Comparison of ENCODE assay signal across 28 cellular contexts in genomic region chr17:37802061-37802460, GRCh38. TPM values are rescaled to one million over a fixed set of nuclear protein-coding genes. Genes with fewer than 3 reads are reported as not detected.
"Had no signal": no experiment of that assay in that cellular context is flagged by ENCODE, and none has a peak within 500 bp of the region (broad histone marks: within the 10 kb centered on the region; RNA-seq: fewer than 3 reads in every experiment).

No MANE protein-coding gene starts in this region.

- H3K9ac ChIP-seq: neural progenitor cell had no signal

- H3K9me3 ChIP-seq: lower lobe of right lung, right lobe of liver, stomach, suprapubic skin had no signal

- H3K36me3 Mint-ChIP-seq: brain; naive thymus-derived CD4-positive, alpha-beta T cell; neural progenitor cell; stimulated activated effector memory CD8-positive, alpha-beta T cell treated with anti-CD3 and anti-CD28 coated beads, Interleukin-12 subunit alpha, Interleukin-12 subunit beta, amount 100 ng/mL, for 72 hours had no signal

- H3K4me1 ChIP-seq: lower lobe of right lung had no signal

- ATAC-seq: activated naive CD8-positive, alpha-beta T cell treated with anti-CD3 and anti-CD28 coated beads, Interleukin-2, amount 50 U/mL, for 24 hours; naive thymus-derived CD4-positive, alpha-beta T cell; stimulated activated effector memory CD8-positive, alpha-beta T cell treated with anti-CD3 and anti-CD28 coated beads, Interleukin-12 subunit alpha, Interleukin-12 subunit beta, amount 100 ng/mL, for 72 hours had no signal

- H3K4me3 Mint-ChIP-seq: activated naive CD8-positive, alpha-beta T cell treated with anti-CD3 and anti-CD28 coated beads, Interleukin-2, amount 50 U/mL, for 24 hours; activated T-helper 1 cell treated with anti-CD3 and anti-CD28 coated beads, Interleukin-12 subunit alpha, Interleukin-12 subunit beta, Interleukin-2, Interleukin-4 antibody, amounts not matched to agents 30 ng/mL and 10 ng/mL and 1 ng/mL, durations not matched to agents 14 hours and 24 hours and 36 hours; brain; dendritic cell treated with granulocyte-macrophage colony-stimulating factor and Interleukin-4, amounts not matched to agents 40 ng/mL and 50 ng/mL, for 4 days; naive thymus-derived CD4-positive, alpha-beta T cell; neural progenitor cell; stimulated activated effector memory CD8-positive, alpha-beta T cell treated with anti-CD3 and anti-CD28 coated beads, Interleukin-12 subunit alpha, Interleukin-12 subunit beta, amount 100 ng/mL, for 72 hours had no signal

- H3K27ac ChIP-seq: lower lobe of right lung, neural progenitor cell, stomach, suprapubic skin, tibial nerve had no signal

- DNase-seq: activated CD4-positive, alpha-beta T cell treated with anti-CD3 and anti-CD28 coated beads for 4 hours; activated CD4-positive, alpha-beta T cell treated with anti-CD3 and anti-CD28 coated beads, Interleukin-2, amount 50 U/mL, for 48 hours; activated CD4-positive, CD25-positive, alpha-beta regulatory T cell; activated gamma-delta T cell; activated naive CD4-positive, alpha-beta T cell treated with anti-CD3 and anti-CD28 coated beads, Interleukin-2, amount 50 U/mL, for 16 hours; activated naive CD8-positive, alpha-beta T cell treated with anti-CD3 and anti-CD28 coated beads, Interleukin-2, amount 50 U/mL, for 24 hours; effector CD4-positive, alpha-beta T cell; erythroblast; islet precursor cell; lower lobe of right lung; naive thymus-derived CD4-positive, alpha-beta T cell; posterior cingulate gyrus; small intestine; stimulated activated CD4-positive, alpha-beta T cell treated with anti-CD3 and anti-CD28 coated beads, Interleukin-2, amount 100 ng/mL, for 24 hours had no signal

- H3K4me2 ChIP-seq: neural progenitor cell had no signal

- H3K4me3 ChIP-seq: heart right ventricle, lower lobe of right lung, neural progenitor cell, right lobe of liver, stomach, suprapubic skin, tibial nerve had no signal

- H3K4me1 Mint-ChIP-seq: brain; stimulated activated effector memory CD8-positive, alpha-beta T cell treated with anti-CD3 and anti-CD28 coated beads, Interleukin-12 subunit alpha, Interleukin-12 subunit beta, amount 100 ng/mL, for 72 hours had no signal

- H3K36me3 ChIP-seq: heart right ventricle, lower lobe of right lung, neural progenitor cell, right lobe of liver, stomach, suprapubic skin, tibial nerve had no signal

- H3K9me3 Mint-ChIP-seq: activated naive CD8-positive, alpha-beta T cell treated with anti-CD3 and anti-CD28 coated beads, Interleukin-2, amount 50 U/mL, for 24 hours; activated T-helper 1 cell treated with anti-CD3 and anti-CD28 coated beads, Interleukin-12 subunit alpha, Interleukin-12 subunit beta, Interleukin-2, Interleukin-4 antibody, amounts not matched to agents 30 ng/mL and 10 ng/mL and 1 ng/mL, durations not matched to agents 14 hours and 24 hours and 36 hours; dendritic cell treated with granulocyte-macrophage colony-stimulating factor and Interleukin-4, amounts not matched to agents 40 ng/mL and 50 ng/mL, for 4 days; stimulated activated effector memory CD8-positive, alpha-beta T cell treated with anti-CD3 and anti-CD28 coated beads, Interleukin-12 subunit alpha, Interleukin-12 subunit beta, amount 100 ng/mL, for 72 hours had no signal

- H3K27me3 ChIP-seq: neural progenitor cell, right lobe of liver, stomach, tibial nerve had no signal

- H3K27ac Mint-ChIP-seq: activated naive CD8-positive, alpha-beta T cell treated with anti-CD3 and anti-CD28 coated beads, Interleukin-2, amount 50 U/mL, for 24 hours; activated T-helper 1 cell treated with anti-CD3 and anti-CD28 coated beads, Interleukin-12 subunit alpha, Interleukin-12 subunit beta, Interleukin-2, Interleukin-4 antibody, amounts not matched to agents 30 ng/mL and 10 ng/mL and 1 ng/mL, durations not matched to agents 14 hours and 24 hours and 36 hours; brain; dendritic cell treated with granulocyte-macrophage colony-stimulating factor and Interleukin-4, amounts not matched to agents 40 ng/mL and 50 ng/mL, for 4 days; naive thymus-derived CD4-positive, alpha-beta T cell; neural progenitor cell; stimulated activated effector memory CD8-positive, alpha-beta T cell treated with anti-CD3 and anti-CD28 coated beads, Interleukin-12 subunit alpha, Interleukin-12 subunit beta, amount 100 ng/mL, for 72 hours had no signal

- H2AFZ ChIP-seq: neural progenitor cell had no signal

RNA-seq across cellular contexts. Expression of gene HNF1B, which starts 57.2 kb away (rescaled TPM):
- total RNA-seq: cardiac septum, fibroblast of lung, heart right ventricle, mesenteric fat pad, omental fat pad, suprapubic skin, tibial nerve had no signal
- polyA plus RNA-seq: fibroblast of lung; heart right ventricle; naive thymus-derived CD4-positive, alpha-beta T cell had no signal
